ENCODE assay signal across 8 cellular contexts in genomic region chr6:33288141-33288941, GRCh38. TPM values are rescaled to one million over a fixed set of nuclear protein-coding genes. Genes with fewer than 3 reads are reported as not detected.
DNase-seq lines count a peak whose midpoint lies in the region; ATAC-seq and TF ChIP-seq lines count a peak whose summit lies in the region.

No MANE protein-coding gene starts in this region.

- H3K4me2 ChIP-seq in SU-DHL-6 (ENCODE audit: low read depth, low read length, poor library complexity, severe bottlenecking) = peak overlapping the region; percentile 94

- DNase-seq in foreskin fibroblast (no peak), NCI-H2029 (lab: John Stamatoyannopoulos, UW) (no peak), HEK293T (ENCODE audit: extremely low spot score) (no peak), hepatic stellate cell (ENCODE audit: low spot score) (no peak), HK-2 (ENCODE audit: unreplicated experiment) (no peak)

- H3K4me3 ChIP-seq in SU-DHL-6 (ENCODE audit: insufficient read depth, low read length, poor library complexity, severe bottlenecking) (peak overlapping the region; percentile 84), foreskin fibroblast (ENCODE audit: low read depth in 1 of 2, low read length in 2 of 2) (peak overlapping the region; percentile 75 to 92), skeletal muscle tissue (ENCODE audit: low read length in 3 of 3) (peak overlapping the region; percentile 90 to 96 (median 95))

- H3K27ac ChIP-seq in SU-DHL-6 (ENCODE audit: low read depth, low read length) = peak overlapping the region; percentile 65
- peak overlapping the region; percentile 80 for H3K27ac ChIP-seq in skeletal muscle tissue (ENCODE audit: low read depth, low read length)

- H3K79me2 ChIP-seq in SU-DHL-6 (ENCODE audit: insufficient read depth, low read length) = peaks cover 46% of the 10 kb centered on the region

- H3K9ac ChIP-seq in SU-DHL-6 (ENCODE audit: low read length) (peak overlapping the region; percentile 80), skeletal muscle tissue (ENCODE audit: low read depth in 1 of 3, low read length in 3 of 3) (peak overlapping the region; percentile 93 to 95 (median 93))

- peaks cover 19 to 29% (median 23%) of the 10 kb centered on the region in 3 donors for H3K4me1 ChIP-seq in skeletal muscle tissue (ENCODE audit: control insufficient read depth in 3 of 3, insufficient read depth in 3 of 3, low read length in 3 of 3)

- H3K36me3 ChIP-seq in SU-DHL-6 (ENCODE audit: low read length) = peaks cover 21% of the 10 kb centered on the region
- peaks cover 50 to 54% (median 50%) of the 10 kb centered on the region in 3 donors for H3K36me3 ChIP-seq in skeletal muscle tissue (ENCODE audit: control insufficient read depth in 3 of 3, insufficient read depth in 3 of 3, low read length in 3 of 3)

- CTCF ChIA-PET in HEK293T (lab: Yijun Ruan, JAX) = interaction anchor here (0.6 to 1.8 kb wide), 4 partner anchors 10 to 23 kb away, joined by 3 to 6 read pairs (median 4); partner anchors contain the start of gene B3GALT4

- H3K27me3 ChIP-seq in SU-DHL-6 (ENCODE audit: low read length) (no peaks in the 10 kb centered on the region), skeletal muscle tissue (ENCODE audit: control insufficient read depth in 3 of 3, insufficient read depth in 3 of 3, low read length in 3 of 3) (no peaks in the 10 kb centered on the region)

- no peaks in the 10 kb centered on the region for H4K20me1 ChIP-seq in SU-DHL-6 (ENCODE audit: low read depth, low read length)

- no peak for TF ChIP-seq CTCF in SU-DHL-6 (IDR thresholded peaks at IDR 0.05; ENCODE audit: insufficient read depth, low read length, poor library complexity, severe bottlenecking)
- TF ChIP-seq CTCF in foreskin fibroblast (IDR thresholded peaks at IDR 0.05; ENCODE audit: low read depth, low read length) = no peak

- H3K9me3 ChIP-seq in SU-DHL-6 (ENCODE audit: insufficient read depth, low read length) (no peaks in the 10 kb centered on the region), skeletal muscle tissue (ENCODE audit: control insufficient read depth in 3 of 3, low read length in 3 of 3) (no peaks in the 10 kb centered on the region)

- POLR2A ChIA-PET in HEK293T (lab: Yijun Ruan, JAX) = interaction anchor here (0.8 to 3.5 kb wide), 6 partner anchors 8 to 30 kb away, joined by 5 to 44 read pairs (median 22); partner anchors contain the start of genes B3GALT4, RGL2, RPS18 and VPS52

- peak overlapping the region; percentile 90 for H2AFZ ChIP-seq in SU-DHL-6 (ENCODE audit: low read depth, low read length, severe bottlenecking)

- peak; percentile 5 for ATAC-seq in GM21390 (IDR thresholded peaks at IDR 0.05; ENCODE audit: unreplicated experiment)

- peaks cover 14% of the 10 kb centered on the region for H3F3A ChIP-seq in SU-DHL-6 (ENCODE audit: insufficient read depth)

- no peaks in the 10 kb centered on the region for H3K9me2 ChIP-seq in SU-DHL-6 (replicated peaks; ENCODE audit: insufficient read depth, low read length)

TF ChIP-seq in HEK293T, 16 proteins besides CTCF, POLR2A, EP300 and RAD21:
- TF ChIP-seq ZNF384 (IDR thresholded peaks at IDR 0.05) = no peak
- TF ChIP-seq BHLHE40 (IDR thresholded peaks at IDR 0.05; ENCODE audit: borderline replicate concordance) = no peak
- no peak for TF ChIP-seq ELF4 (IDR thresholded peaks at IDR 0.05)
- TF ChIP-seq L3MBTL2 (conservative IDR thresholded peaks at IDR 0.05) = no peak
- no peak for TF ChIP-seq FOXA1 (IDR thresholded peaks at IDR 0.05)
- TF ChIP-seq PKNOX1 (IDR thresholded peaks at IDR 0.05) = no peak
- no peak for TF ChIP-seq FOXK2 (IDR thresholded peaks at IDR 0.05)

RNA-seq across cellular contexts. Expression of gene WDR46, which starts 0.7 kb away (rescaled TPM):
- 67.3 TPM for total RNA-seq in skeletal muscle tissue

RNA-seq across cellular contexts. Expression of gene PFDN6, which starts 1.1 kb away (rescaled TPM):
- 27.1 TPM for total RNA-seq in skeletal muscle tissue

RNA-seq across cellular contexts. Expression of gene RGL2, which starts 10.4 kb away (rescaled TPM):
- 18.3 TPM for total RNA-seq in skeletal muscle tissue

RNA-seq across cellular contexts. Expression of gene B3GALT4, which starts 11.4 kb away (rescaled TPM):
- 2.1 TPM for total RNA-seq in skeletal muscle tissue

RNA-seq across cellular contexts. Expression of gene RPS18, which starts 16.5 kb away (rescaled TPM):
- total RNA-seq in skeletal muscle tissue = 8,222 TPM
